ENCODE assay signal across 7 cellular contexts in the genomic region with DNA sequence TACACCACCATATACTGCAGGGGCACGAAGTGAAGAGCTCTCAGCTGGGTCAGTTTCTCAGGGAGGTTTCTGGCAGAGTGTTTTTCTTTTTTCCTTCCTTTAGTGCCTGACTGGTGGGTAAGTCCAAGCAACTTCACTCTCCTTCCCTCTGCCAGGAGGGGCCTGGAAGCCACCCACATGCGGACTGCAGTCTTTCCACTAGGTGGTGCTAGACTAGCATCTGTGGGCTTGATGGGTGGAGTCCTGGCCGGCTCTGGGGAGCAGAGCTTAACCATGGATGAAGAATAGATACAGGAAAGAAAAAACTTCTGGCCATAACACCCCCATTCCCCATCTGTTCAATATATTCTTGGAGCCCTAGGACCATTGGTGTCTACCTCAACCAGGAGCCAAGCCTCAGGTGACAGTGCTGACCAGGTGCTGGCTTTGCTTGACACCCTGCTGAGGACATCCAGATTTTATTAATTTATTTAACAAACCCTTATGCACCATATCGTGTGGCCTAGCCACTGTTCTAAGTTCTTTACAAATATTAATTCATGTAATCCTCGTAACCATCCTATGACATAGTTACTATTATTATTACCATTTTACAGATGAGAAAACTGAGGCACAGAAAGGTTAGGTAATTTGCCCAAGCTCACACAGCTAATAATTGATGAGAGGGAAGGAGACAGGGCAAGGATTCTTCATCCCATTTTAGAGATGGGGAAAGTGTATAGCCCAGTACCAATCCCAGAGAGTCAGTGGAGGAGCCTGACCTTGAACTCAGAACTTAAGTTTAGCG.
DNase-seq lines count a peak whose midpoint lies in the region; TF ChIP-seq lines count a peak whose summit lies in the region.

No MANE protein-coding gene starts in this region.

- H3K79me2 ChIP-seq in Karpas-422 (ENCODE audit: low read length), result no peaks in the 10 kb centered on the region
- H3K79me2 ChIP-seq in OCI-LY7 (ENCODE audit: insufficient read depth, low read depth, low read length), result no peaks in the 10 kb centered on the region

- DNase-seq in G401 (ENCODE audit: low spot score), result peak; percentile 54
- DNase-seq in Karpas-422, result peak; percentile 91
- peak; percentile 76 for DNase-seq in OCI-LY7 (ENCODE audit: low spot score)
- DNase-seq in anterior cingulate cortex (lab: John Stamatoyannopoulos, UW), result peak in 51 of 58 donors; percentile 7 to 81 (median 48)
- peak; percentile 58 for DNase-seq in iris pigment epithelial cell (ENCODE audit: low read depth)
- peak; percentile 18 to 30 (median 30) for DNase-seq in stimulated activated CD4-positive, alpha-beta T cell treated with anti-CD3 and anti-CD28 coated beads, TNF-alpha, amount 100 ng/mL, for 48 hours (ENCODE audit: low read depth in 3 of 3)
- DNase-seq in activated T-helper 1 cell treated with anti-CD3 and anti-CD28 coated beads, Interleukin-12 subunit alpha, Interleukin-12 subunit beta, Interleukin-2, Interleukin-4 antibody, amounts not matched to agents 30 ng/mL and 10 ng/mL and 1 ng/mL, durations not matched to agents 14 hours and 24 hours and 36 hours (ENCODE audit: low spot score), result no peak

- H3K4me3 Mint-ChIP-seq in activated T-helper 1 cell treated with anti-CD3 and anti-CD28 coated beads, Interleukin-12 subunit alpha, Interleukin-12 subunit beta, Interleukin-2, Interleukin-4 antibody, amounts not matched to agents 30 ng/mL and 10 ng/mL and 1 ng/mL, durations not matched to agents 14 hours and 24 hours and 36 hours, result no peak overlapping the region

- TF ChIP-seq CTCF in OCI-LY7 (conservative IDR thresholded peaks at IDR 0.05; ENCODE audit: low read length), result peak; percentile 98

- no peaks in the 10 kb centered on the region for H3K36me3 ChIP-seq in Karpas-422 (ENCODE audit: insufficient read depth, low read length)
- H3K36me3 ChIP-seq in OCI-LY7 (ENCODE audit: insufficient read depth, low read length), result no peaks in the 10 kb centered on the region

- H3K4me3 ChIP-seq in Karpas-422 (ENCODE audit: low read length) (no peak overlapping the region), OCI-LY7 (ENCODE audit: low read depth, low read length, poor library complexity, severe bottlenecking) (no peak overlapping the region)

- H3K27me3 ChIP-seq in Karpas-422 (ENCODE audit: low read length), result no peaks in the 10 kb centered on the region

- peaks cover 50% of the 10 kb centered on the region for H3K4me1 ChIP-seq in Karpas-422 (ENCODE audit: low read length)
- H3K4me1 ChIP-seq in OCI-LY7 (ENCODE audit: insufficient read depth, low read length, poor library complexity, severe bottlenecking), result no peaks in the 10 kb centered on the region

- H3K36me3 Mint-ChIP-seq in activated T-helper 1 cell treated with anti-CD3 and anti-CD28 coated beads, Interleukin-12 subunit alpha, Interleukin-12 subunit beta, Interleukin-2, Interleukin-4 antibody, amounts not matched to agents 30 ng/mL and 10 ng/mL and 1 ng/mL, durations not matched to agents 14 hours and 24 hours and 36 hours (ENCODE audit: low read depth), result no peaks in the 10 kb centered on the region

- H3K9me2 ChIP-seq in Karpas-422 (replicated peaks; ENCODE audit: insufficient read depth, low read length) (no peaks in the 10 kb centered on the region), OCI-LY7 (ENCODE audit: insufficient read depth, low read length) (no peaks in the 10 kb centered on the region)

- H3K27ac ChIP-seq in Karpas-422 (ENCODE audit: low read length), result peak overlapping the region; percentile 36; the same call in 1 of the 2 replicates
- no peak overlapping the region for H3K27ac ChIP-seq in OCI-LY7 (ENCODE audit: low read depth, low read length, poor library complexity, severe bottlenecking)

- H2AFZ ChIP-seq in Karpas-422 (ENCODE audit: low read length), result no peak overlapping the region
- no peak overlapping the region for H2AFZ ChIP-seq in OCI-LY7 (ENCODE audit: low read length)

- POLR2A ChIA-PET in OCI-LY7 (lab: Charles Lee), result no interaction called here

- H3K9me3 ChIP-seq in Karpas-422 (ENCODE audit: low read length) (no peaks in the 10 kb centered on the region), OCI-LY7 (ENCODE audit: low read length) (no peaks in the 10 kb centered on the region)

- H3K27ac Mint-ChIP-seq in activated T-helper 1 cell treated with anti-CD3 and anti-CD28 coated beads, Interleukin-12 subunit alpha, Interleukin-12 subunit beta, Interleukin-2, Interleukin-4 antibody, amounts not matched to agents 30 ng/mL and 10 ng/mL and 1 ng/mL, durations not matched to agents 14 hours and 24 hours and 36 hours, result no peak overlapping the region

- CTCF ChIA-PET in OCI-LY7 (lab: Charles Lee; ENCODE audit: unreplicated experiment), result interaction anchor here (0.6 kb wide), 2 partner anchors 10 to 188 kb away, joined by 3 read pairs; no protein-coding TSS in a partner anchor

- H4K20me1 ChIP-seq in Karpas-422 (ENCODE audit: insufficient read depth, low read depth, low read length), result no peaks in the 10 kb centered on the region
- no peaks in the 10 kb centered on the region for H4K20me1 ChIP-seq in OCI-LY7 (ENCODE audit: insufficient read depth, low read length)

- no peaks in the 10 kb centered on the region for H3K4me1 Mint-ChIP-seq in activated T-helper 1 cell treated with anti-CD3 and anti-CD28 coated beads, Interleukin-12 subunit alpha, Interleukin-12 subunit beta, Interleukin-2, Interleukin-4 antibody, amounts not matched to agents 30 ng/mL and 10 ng/mL and 1 ng/mL, durations not matched to agents 14 hours and 24 hours and 36 hours (ENCODE audit: low read depth)

- no peaks in the 10 kb centered on the region for H3K9me3 Mint-ChIP-seq in activated T-helper 1 cell treated with anti-CD3 and anti-CD28 coated beads, Interleukin-12 subunit alpha, Interleukin-12 subunit beta, Interleukin-2, Interleukin-4 antibody, amounts not matched to agents 30 ng/mL and 10 ng/mL and 1 ng/mL, durations not matched to agents 14 hours and 24 hours and 36 hours

- H3K4me2 ChIP-seq in Karpas-422 (ENCODE audit: low read depth, low read length, poor library complexity, severe bottlenecking) (no peak overlapping the region), OCI-LY7 (ENCODE audit: low read length) (no peak overlapping the region)

- H3K27me3 Mint-ChIP-seq in activated T-helper 1 cell treated with anti-CD3 and anti-CD28 coated beads, Interleukin-12 subunit alpha, Interleukin-12 subunit beta, Interleukin-2, Interleukin-4 antibody, amounts not matched to agents 30 ng/mL and 10 ng/mL and 1 ng/mL, durations not matched to agents 14 hours and 24 hours and 36 hours (ENCODE audit: insufficient read depth), result peaks cover 3% of the 10 kb centered on the region

- in situ Hi-C loops in G401 (cut with HindIII; ENCODE audit: low sequenced_read_pairs), result no loop called here

- no peak overlapping the region for H3K9ac ChIP-seq in Karpas-422 (ENCODE audit: low read length)

- intact Hi-C loops in OCI-LY7 (cut with micrococcal nuclease; ENCODE audit: unreplicated experiment), result loop anchor here (1.0 to 10.0 kb wide), 3 partner anchors 95 to 825 kb away; no protein-coding TSS in a partner anchor
- intact Hi-C loops in activated T-helper 1 cell treated with anti-CD3 and anti-CD28 coated beads, Interleukin-12 subunit alpha, Interleukin-12 subunit beta, Interleukin-2, Interleukin-4 antibody, amounts not matched to agents 30 ng/mL and 10 ng/mL and 1 ng/mL, durations not matched to agents 14 hours and 24 hours and 36 hours (cut with micrococcal nuclease), result no loop called here

- no TSS peak for BruUV-seq in OCI-LY7 (replicated peaks; lab: Mats Ljungman, UMichigan)
